In the genomic region with DNA sequence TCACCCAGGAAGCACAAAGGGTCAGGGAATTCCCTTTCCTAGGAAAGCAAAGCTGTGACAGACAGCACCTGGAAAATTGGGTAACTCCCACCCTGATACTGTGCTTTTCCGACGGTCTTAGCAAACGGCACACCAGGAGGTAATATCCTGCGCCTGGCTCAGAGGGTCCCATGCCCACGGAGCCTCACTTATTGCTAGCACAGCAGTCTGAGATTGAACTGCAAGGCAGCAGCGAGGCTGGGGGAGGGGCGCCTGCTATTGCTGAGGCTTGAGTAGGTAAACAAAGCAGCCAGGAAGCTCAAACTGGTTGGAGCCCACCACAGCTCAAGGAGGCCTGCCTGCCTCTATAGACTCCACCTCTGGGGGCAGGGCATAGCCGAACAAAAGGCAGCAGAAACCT, we compare ENCODE assay signal across 4 cellular contexts. TPM values are rescaled to one million over a fixed set of nuclear protein-coding genes. Genes with fewer than 3 reads are reported as not detected.
"Had no signal": no experiment of that assay in that cellular context is flagged by ENCODE, and none has a peak within 500 bp of the region (broad histone marks: within the 10 kb centered on the region; RNA-seq: fewer than 3 reads in every experiment).

No MANE protein-coding gene starts in this region.

RNA-seq across cellular contexts. Expression of a gene that starts 57.0 kb away (rescaled TPM):
- total RNA-seq: GM23248, HepG2, HFFc6 had no signal
- polyA plus RNA-seq: GM23248, HepG2, IgD-negative memory B cell had no signal
